12 cellular contexts compared by ENCODE assay signal in genomic region chr3:43176666-43177065, GRCh38.
DNase-seq lines count a peak whose midpoint lies in the region; ATAC-seq lines count a peak whose summit lies in the region.
"Had no signal": no experiment of that assay in that cellular context is flagged by ENCODE, and none has a peak within 500 bp of the region (broad histone marks: within the 10 kb centered on the region; RNA-seq: fewer than 3 reads in every experiment).

No MANE protein-coding gene starts in this region.

- H3K27ac Mint-ChIP-seq in activated T-helper 17 cell treated with anti-CD3 and anti-CD28 coated beads, Interleukin-2, amount 50 U/mL, for 72 hours = peak overlapping the region; percentile 5

- H3K4me3 ChIP-seq in BLaER1 = no peak overlapping the region
- H3K4me3 ChIP-seq: thoracic aorta had no signal

- no peaks in the 10 kb centered on the region for H3K36me3 Mint-ChIP-seq in activated T-helper 17 cell treated with anti-CD3 and anti-CD28 coated beads, Interleukin-2, amount 50 U/mL, for 72 hours (ENCODE audit: low read depth)

- H3K27me3 Mint-ChIP-seq in activated T-helper 17 cell treated with anti-CD3 and anti-CD28 coated beads, Interleukin-2, amount 50 U/mL, for 72 hours = no peaks in the 10 kb centered on the region

- H3K27ac ChIP-seq in BLaER1 = peak overlapping the region; percentile 55
- H3K27ac ChIP-seq: C4-2B, thoracic aorta had no signal

- no peak for ATAC-seq in activated T-helper 17 cell treated with anti-CD3 and anti-CD28 coated beads, Interleukin-2, amount 50 U/mL, for 72 hours (replicated peaks)
- ATAC-seq in GM21360 (IDR thresholded peaks at IDR 0.05; ENCODE audit: unreplicated experiment) = no peak
- ATAC-seq in HG02623 (IDR thresholded peaks at IDR 0.05; ENCODE audit: unreplicated experiment) = no peak

- H3K9me3 Mint-ChIP-seq in activated T-helper 17 cell treated with anti-CD3 and anti-CD28 coated beads, Interleukin-2, amount 50 U/mL, for 72 hours = peaks cover 20% of the 10 kb centered on the region

- H3K4me3 Mint-ChIP-seq in activated T-helper 17 cell treated with anti-CD3 and anti-CD28 coated beads, Interleukin-2, amount 50 U/mL, for 72 hours = no peak overlapping the region

- 0 out of 2 replicates have a peak overlapping the region, but pooled peaks have one; percentile 18 for H3K9ac ChIP-seq in BLaER1

- no peaks in the 10 kb centered on the region for H3K27me3 ChIP-seq in BLaER1

- H3K4me1 ChIP-seq in BLaER1 = peaks cover 42% of the 10 kb centered on the region

- peaks cover 28% of the 10 kb centered on the region for H3K4me1 Mint-ChIP-seq in activated T-helper 17 cell treated with anti-CD3 and anti-CD28 coated beads, Interleukin-2, amount 50 U/mL, for 72 hours

- DNase-seq in EH (ENCODE audit: low read depth) (peak; percentile 40), islet precursor cell (peak; percentile 51), NCI-H524 treated with DMSO at 0.1 percent for 48 hours (lab: John Stamatoyannopoulos, UW) (no peak)
- DNase-seq in activated CD4-positive, alpha-beta T cell treated with anti-CD3 and anti-CD28 coated beads for 4 hours = no peak
- DNase-seq: activated naive CD4-positive, alpha-beta T cell treated with anti-CD3 and anti-CD28 coated beads, Interleukin-2, amount 50 U/mL, for 16 hours; central memory CD4-positive, alpha-beta T cell had no signal

- no peaks in the 10 kb centered on the region for H4K20me1 ChIP-seq in BLaER1

- no peaks in the 10 kb centered on the region for H3K36me3 ChIP-seq in BLaER1
- H3K36me3 ChIP-seq: thoracic aorta had no signal

- peaks cover 12% of the 10 kb centered on the region for H3K9me3 ChIP-seq in BLaER1
- H3K9me3 ChIP-seq: thoracic aorta had no signal

- peak overlapping the region; percentile 58 for H3K4me2 ChIP-seq in BLaER1

Comparison
In these comparisons a context has a peak if more than half of its experiments do, and no peak if none do; other contexts are left out.
1. DNase-seq: peak in EH (single experiment) and islet precursor cell (single experiment); none in NCI-H524 treated with DMSO at 0.1 percent for 48 hours (single experiment) and activated CD4-positive, alpha-beta T cell treated with anti-CD3 and anti-CD28 coated beads for 4 hours (0 of 2).